In the genomic region with DNA sequence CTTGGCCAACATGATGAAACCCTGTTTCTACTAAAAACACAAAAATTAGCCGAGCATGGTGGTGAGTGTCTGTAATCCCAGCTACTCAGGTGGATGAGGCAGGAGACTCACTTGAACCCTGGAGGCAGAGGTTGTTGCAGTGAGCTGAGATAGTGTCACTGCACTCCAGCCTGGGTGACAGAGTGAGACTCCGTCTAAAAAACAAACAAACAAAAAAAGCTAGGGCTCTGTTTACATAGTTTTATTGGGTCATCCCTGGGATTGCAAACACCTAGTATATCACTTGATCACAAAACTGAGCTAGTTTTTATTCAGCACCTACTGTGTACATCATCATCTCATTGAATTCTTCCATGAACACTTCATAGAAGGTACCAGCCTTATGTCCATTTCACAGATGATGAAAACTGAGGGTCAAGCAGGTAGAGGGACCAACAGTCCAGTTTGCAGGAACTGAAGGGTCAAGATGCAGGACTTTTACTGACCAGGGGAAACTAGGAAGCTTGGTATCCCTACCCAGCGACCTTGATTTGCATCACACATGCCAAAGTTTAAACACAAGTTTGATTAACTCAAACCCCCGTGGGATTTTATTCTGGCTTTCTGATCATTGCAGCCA, we compare ENCODE assay signal across 13 cellular contexts. TPM values are rescaled to one million over a fixed set of nuclear protein-coding genes. Genes with fewer than 3 reads are reported as not detected.
DNase-seq lines count a peak whose midpoint lies in the region; ATAC-seq, FAIRE-seq and TF ChIP-seq lines count a peak whose summit lies in the region.
"Had no signal": no experiment of that assay in that cellular context is flagged by ENCODE, and none has a peak within 500 bp of the region (broad histone marks: within the 10 kb centered on the region; RNA-seq: fewer than 3 reads in every experiment).

No MANE protein-coding gene starts in this region.

- H3K27ac ChIP-seq in ACC112 (ENCODE audit: low read depth, low read length): no peak overlapping the region
- no peak overlapping the region for H3K27ac ChIP-seq in MM.1S (ENCODE audit: low read length)
- H3K27ac ChIP-seq in H1 (ENCODE audit: low read depth, low read length): no peak overlapping the region
- no peak overlapping the region for H3K27ac ChIP-seq in neuronal stem cell (replicated peaks; ENCODE audit: low read length)

- H3K36me3 ChIP-seq in ACC112 (ENCODE audit: insufficient read depth, low read length) (no peaks in the 10 kb centered on the region), MM.1S (replicated peaks; ENCODE audit: insufficient read depth, low read length) (no peaks in the 10 kb centered on the region), H1 (ENCODE audit: control insufficient read depth in 2 of 4, insufficient read depth in 4 of 4, low read length in 3 of 4) (no peaks in the 10 kb centered on the region), neuronal stem cell (replicated peaks in 1 of 2; ENCODE audit: control insufficient read depth in 2 of 2, insufficient read depth in 2 of 2, low read length in 2 of 2) (no peaks in the 10 kb centered on the region)
- H3K36me3 ChIP-seq: heart right ventricle, right atrium auricular region had no signal

- WGBS in H1 (ENCODE audit: extremely low coverage in 1 of 2, insufficient coverage in 1 of 2, insufficient read length in 1 of 2, insufficient replicate concordance in 2 of 2, low coverage in 1 of 2, low lambda C conversion rate in 2 of 2, missing lambda C conversion rate in 1 of 2), 2 experiments: 80% methylated on average over 4 of the region's 4 CpGs; no CpG with 5 or more reads in 1 of the 2 experiments
- WGBS in neuronal stem cell (ENCODE audit: extremely low coverage in 2 of 2, insufficient read length in 2 of 2, insufficient replicate concordance in 1 of 2), 2 donors: no CpG with 5 or more reads among the region's 4 CpGs

- H2AK5ac ChIP-seq in H1 (ENCODE audit: low read depth, low read length) (no peak overlapping the region), neuronal stem cell (ENCODE audit: low read depth, low read length) (no peak overlapping the region)

- H3K9me3 Mint-ChIP-seq in activated CD8-positive, alpha-beta memory T cell treated with anti-CD3 and anti-CD28 coated beads, Interleukin-2, amount 10 ng/mL, durations not matched to agents 7 days and 5 days (ENCODE audit: low read depth): no peaks in the 10 kb centered on the region
- H3K9me3 Mint-ChIP-seq: central memory CD8-positive, alpha-beta T cell; naive thymus-derived CD8-positive, alpha-beta T cell; stimulated activated effector memory CD8-positive, alpha-beta T cell treated with anti-CD3 and anti-CD28 coated beads, Interleukin-12 subunit alpha, Interleukin-12 subunit beta, amount 100 ng/mL, for 72 hours had no signal

- H3K4me3 Mint-ChIP-seq in activated CD8-positive, alpha-beta memory T cell treated with anti-CD3 and anti-CD28 coated beads, Interleukin-2, amount 10 ng/mL, durations not matched to agents 7 days and 5 days: no peak overlapping the region
- H3K4me3 Mint-ChIP-seq: central memory CD8-positive, alpha-beta T cell had no signal

- POLR2A ChIA-PET in H1 (lab: Charles Lee; ENCODE audit: partially characterized antibody): interaction anchor here (0.9 to 1.4 kb wide), 3 partner anchors 9 to 122 kb away, joined by 3 to 6 read pairs (median 4); a partner anchor contains a TSS

- no peaks in the 10 kb centered on the region for H3K27me3 Mint-ChIP-seq in activated CD8-positive, alpha-beta memory T cell treated with anti-CD3 and anti-CD28 coated beads, Interleukin-2, amount 10 ng/mL, durations not matched to agents 7 days and 5 days
- H3K27me3 Mint-ChIP-seq: central memory CD8-positive, alpha-beta T cell; naive thymus-derived CD8-positive, alpha-beta T cell had no signal

- no peak for TF ChIP-seq POLR2A in H1 (IDR thresholded peaks at IDR 0.05; ENCODE audit: control extremely low read depth in 1 of 2, low read depth in 2 of 2, low read length in 2 of 2)

- H4K8ac ChIP-seq in H1 (ENCODE audit: extremely low read depth, insufficient read depth, low read length) (no peak overlapping the region), neuronal stem cell (ENCODE audit: low read depth, low read length) (no peak overlapping the region)

- no peak overlapping the region for H3K18ac ChIP-seq in H1 (ENCODE audit: extremely low read depth, low read length)
- H3K18ac ChIP-seq in neuronal stem cell (ENCODE audit: low read length): no peak overlapping the region

- no peak overlapping the region for H2BK120ac ChIP-seq in H1 (replicated peaks; ENCODE audit: low read depth, low read length)
- no peak overlapping the region for H2BK120ac ChIP-seq in neuronal stem cell (ENCODE audit: low read depth, low read length)

- no peaks in the 10 kb centered on the region for H3K36me3 Mint-ChIP-seq in activated CD8-positive, alpha-beta memory T cell treated with anti-CD3 and anti-CD28 coated beads, Interleukin-2, amount 10 ng/mL, durations not matched to agents 7 days and 5 days
- H3K36me3 Mint-ChIP-seq: naive thymus-derived CD8-positive, alpha-beta T cell; stimulated activated effector memory CD8-positive, alpha-beta T cell treated with anti-CD3 and anti-CD28 coated beads, Interleukin-12 subunit alpha, Interleukin-12 subunit beta, amount 100 ng/mL, for 72 hours had no signal

- peaks cover 19% of the 10 kb centered on the region for H3K4me1 Mint-ChIP-seq in activated CD8-positive, alpha-beta memory T cell treated with anti-CD3 and anti-CD28 coated beads, Interleukin-2, amount 10 ng/mL, durations not matched to agents 7 days and 5 days
- H3K4me1 Mint-ChIP-seq: central memory CD8-positive, alpha-beta T cell; stimulated activated effector memory CD8-positive, alpha-beta T cell treated with anti-CD3 and anti-CD28 coated beads, Interleukin-12 subunit alpha, Interleukin-12 subunit beta, amount 100 ng/mL, for 72 hours had no signal

- no peak for TF ChIP-seq RAD21 in H1 (IDR thresholded peaks at IDR 0.05 in 1 of 2, conservative IDR thresholded peaks at IDR 0.05 in 1 of 2; ENCODE audit: low read depth in 2 of 2, low read length in 2 of 2)

- no peak overlapping the region for H2BK20ac ChIP-seq in H1 (ENCODE audit: low read length)

- CTCF ChIA-PET in H1 (lab: Charles Lee; ENCODE audit: partially characterized antibody): interaction anchor here (0.6 to 5.6 kb wide), 43 partner anchors 9 to 267 kb away, joined by 3 to 67 read pairs (median 4); a partner anchor contains a TSS
- CTCF ChIA-PET in activated CD8-positive, alpha-beta memory T cell treated with anti-CD3 and anti-CD28 coated beads, Interleukin-2, amount 10 ng/mL, durations not matched to agents 7 days and 5 days (lab: Charles Lee): interaction anchor here (0.6 to 7.5 kb wide), 38 partner anchors 9 to 800 kb away, joined by 3 to 98 read pairs (median 4); a partner anchor contains a TSS

- H4K5ac ChIP-seq in H1 (ENCODE audit: insufficient read length, low read depth, low read length): no peak overlapping the region

- H2BK12ac ChIP-seq in H1 (ENCODE audit: low read depth, low read length) (no peak overlapping the region), neuronal stem cell (ENCODE audit: low read length) (no peak overlapping the region)

- no peak for TF ChIP-seq EP300 in H1 (IDR thresholded peaks at IDR 0.05; ENCODE audit: borderline replicate concordance in 1 of 2, low read depth in 2 of 2, low read length in 2 of 2)

- no peak overlapping the region for H4K91ac ChIP-seq in H1 (replicated peaks; ENCODE audit: insufficient read length, low read length)
- H4K91ac ChIP-seq in neuronal stem cell (ENCODE audit: low read depth, low read length, poor library complexity): no peak overlapping the region

- H3F3A ChIP-seq in MM.1S (ENCODE audit: insufficient read depth, low read length): peaks cover 31% of the 10 kb centered on the region

- no peaks in the 10 kb centered on the region for H3K9me2 ChIP-seq in MM.1S (replicated peaks; ENCODE audit: insufficient read depth, low read length)

- H3K4me2 ChIP-seq in MM.1S (ENCODE audit: low read depth, low read length): peak overlapping the region; percentile 35; the same call in 1 of the 2 replicates
- H3K4me2 ChIP-seq in H1 (ENCODE audit: insufficient read depth in 1 of 2, low read depth in 2 of 2, low read length in 2 of 2): peak overlapping the region in 1 of 2 experiments; percentile 35; a peak in 1 of 4 replicates
- no peak overlapping the region for H3K4me2 ChIP-seq in neuronal stem cell (ENCODE audit: insufficient read depth, low read length, poor library complexity, severe bottlenecking)

- H2AFZ ChIP-seq in ACC112 (ENCODE audit: low read length, unreplicated experiment): peak overlapping the region; percentile 2
- H2AFZ ChIP-seq in MM.1S (ENCODE audit: low read length): peak overlapping the region; percentile 85
- H2AFZ ChIP-seq in H1 (ENCODE audit: low read length): peak overlapping the region; percentile 85
- peak overlapping the region; percentile 50 for H2AFZ ChIP-seq in neuronal stem cell (ENCODE audit: low read length)

- H3K27me3 ChIP-seq in ACC112 (ENCODE audit: insufficient read depth, low read length) (no peaks in the 10 kb centered on the region), MM.1S (replicated peaks; ENCODE audit: insufficient read depth, low read length) (no peaks in the 10 kb centered on the region), H1 (replicated peaks in 1 of 4; ENCODE audit: control insufficient read depth in 3 of 4, extremely low read depth in 1 of 4, insufficient read depth in 3 of 4, low read length in 3 of 4) (no peaks in the 10 kb centered on the region), neuronal stem cell (ENCODE audit: control insufficient read depth in 3 of 3, insufficient read depth in 3 of 3, low read depth in 1 of 3, low read length in 3 of 3) (peaks cover 0 to 4% (median 0%) of the 10 kb centered on the region in 3 experiments)
- H3K27me3 ChIP-seq: heart right ventricle, right atrium auricular region had no signal

- H2BK5ac ChIP-seq in H1 (ENCODE audit: low read depth, low read length): no peak overlapping the region
- H2BK5ac ChIP-seq in neuronal stem cell (ENCODE audit: low read length): no peak overlapping the region

- no peak for TF ChIP-seq CTCF in MM.1S (IDR thresholded peaks at IDR 0.05; ENCODE audit: low read length)
- TF ChIP-seq CTCF in H1 (IDR thresholded peaks at IDR 0.05; ENCODE audit: control extremely low read depth in 1 of 3, insufficient read depth in 1 of 3, low read depth in 1 of 3, low read length in 3 of 3): no peak

- DNase-seq in MM.1S (no peak), H1 (ENCODE audit: low read depth in 1 of 2, low spot score in 2 of 2) (no peak), neuronal stem cell (ENCODE audit: low spot score) (no peak), NCI-H1694 treated with DMSO at 0.1 percent for 48 hours (lab: John Stamatoyannopoulos, UW) (no peak)
- no peak for DNase-seq in activated CD8-positive, alpha-beta memory T cell treated with anti-CD3 and anti-CD28 coated beads, Interleukin-2, amount 10 ng/mL, durations not matched to agents 7 days and 5 days

- H4K20me1 ChIP-seq in MM.1S (ENCODE audit: insufficient read depth, low read length) (no peaks in the 10 kb centered on the region), H1 (replicated peaks in 1 of 2; ENCODE audit: control insufficient read depth in 1 of 2, insufficient read depth in 2 of 2, low read length in 2 of 2) (no peaks in the 10 kb centered on the region)

- H3K23ac ChIP-seq in H1 (ENCODE audit: insufficient read length): no peak overlapping the region
- H3K23ac ChIP-seq in neuronal stem cell (ENCODE audit: low read depth, low read length, poor library complexity): no peak overlapping the region

- no peaks in the 10 kb centered on the region for H3K4me1 ChIP-seq in ACC112 (ENCODE audit: control insufficient read depth, insufficient read depth, low read length, unreplicated experiment)
- H3K4me1 ChIP-seq in MM.1S (ENCODE audit: low read length): peaks cover 18% of the 10 kb centered on the region
- H3K4me1 ChIP-seq in H1 (replicated peaks in 1 of 4; ENCODE audit: control insufficient read depth in 3 of 4, insufficient read depth in 4 of 4, low read length in 3 of 4): peaks cover 0 to 3% (median 0%) of the 10 kb centered on the region in 4 experiments; a peak in 2 of 7 replicates
- H3K4me1 ChIP-seq in neuronal stem cell (ENCODE audit: control insufficient read depth in 2 of 2, insufficient read depth in 1 of 2, low read depth in 1 of 2, low read length in 2 of 2): peaks cover 0 to 3% of the 10 kb centered on the region in 2 donors
- H3K4me1 ChIP-seq: right atrium auricular region had no signal

- H3K79me1 ChIP-seq in H1 (ENCODE audit: low read depth, low read length) (no peaks in the 10 kb centered on the region), neuronal stem cell (ENCODE audit: low read depth, low read length) (no peaks in the 10 kb centered on the region)

- H3K4me3 ChIP-seq in ACC112 (ENCODE audit: low read depth, low read length) (no peak overlapping the region), MM.1S (ENCODE audit: low read length) (no peak overlapping the region), H1 (ENCODE audit: extremely low read depth in 1 of 4, insufficient read depth in 2 of 4, low read depth in 3 of 4, low read length in 4 of 4) (no peak overlapping the region), neuronal stem cell (ENCODE audit: low read length in 2 of 2) (no peak overlapping the region)

- H3K4ac ChIP-seq in H1 (replicated peaks; ENCODE audit: insufficient read length, low read depth, low read length) (no peak overlapping the region), neuronal stem cell (ENCODE audit: low read length) (no peak overlapping the region)

- H3K14ac ChIP-seq in H1 (ENCODE audit: insufficient read length): no peak overlapping the region
- H3K14ac ChIP-seq in neuronal stem cell (ENCODE audit: low read length): no peak overlapping the region

- H3K23me2 ChIP-seq in H1 (ENCODE audit: low read depth, low read length): no peaks in the 10 kb centered on the region

- peak; percentile 39 for FAIRE-seq in H1 (lab: Jason Lieb, UNC)

- no peak overlapping the region for H3K27ac Mint-ChIP-seq in activated CD8-positive, alpha-beta memory T cell treated with anti-CD3 and anti-CD28 coated beads, Interleukin-2, amount 10 ng/mL, durations not matched to agents 7 days and 5 days

- H3K79me2 ChIP-seq in ACC112 (ENCODE audit: control insufficient read depth, insufficient read depth, low read length, unreplicated experiment) (no peaks in the 10 kb centered on the region), MM.1S (ENCODE audit: low read length) (no peaks in the 10 kb centered on the region), H1 (ENCODE audit: control insufficient read depth in 1 of 2, insufficient read depth in 2 of 2, low read length in 2 of 2) (no peaks in the 10 kb centered on the region)

- no peaks in the 10 kb centered on the region for H3K9me3 ChIP-seq in MM.1S (replicated peaks; ENCODE audit: insufficient read depth, low read length)
- H3K9me3 ChIP-seq in H1 (ENCODE audit: insufficient read depth in 2 of 2, low read depth in 1 of 2, low read length in 1 of 2): no peaks in the 10 kb centered on the region
- H3K9me3 ChIP-seq in neuronal stem cell (replicated peaks in 1 of 2; ENCODE audit: control insufficient read depth in 2 of 2, insufficient read depth in 1 of 2, low read depth in 1 of 2, low read length in 2 of 2): no peaks in the 10 kb centered on the region
- H3K9me3 ChIP-seq: heart right ventricle, right atrium auricular region had no signal

- H3K9ac ChIP-seq in MM.1S (ENCODE audit: low read length) (no peak overlapping the region), H1 (replicated peaks in 1 of 4; ENCODE audit: extremely low read depth in 1 of 4, low read depth in 3 of 4, low read length in 3 of 4) (no peak overlapping the region), neuronal stem cell (ENCODE audit: low read depth, low read length, poor library complexity) (no peak overlapping the region)

- ATAC-seq in HG02798 (IDR thresholded peaks at IDR 0.05; ENCODE audit: poor library complexity, unreplicated experiment) (no peak), HG02571 (IDR thresholded peaks at IDR 0.05; ENCODE audit: unreplicated experiment) (no peak)
- no peak for ATAC-seq in activated CD8-positive, alpha-beta memory T cell treated with anti-CD3 and anti-CD28 coated beads, Interleukin-2, amount 10 ng/mL, durations not matched to agents 7 days and 5 days

- H2BK15ac ChIP-seq in H1 (ENCODE audit: low read length): peak overlapping the region; percentile 66; the same call in 1 of the 2 replicates
- H2BK15ac ChIP-seq in neuronal stem cell (ENCODE audit: low read length): no peak overlapping the region

- no peak overlapping the region for H3K56ac ChIP-seq in H1 (replicated peaks; ENCODE audit: insufficient read length, low read depth, low read length)

RNA-seq across cellular contexts. Expression of a gene that starts 9.2 kb away (rescaled TPM):
- 37.9 and 43.1 TPM in 2 replicates for total RNA-seq in H1 (2021; fragmentation: NEBNext Ultra II Directional; extraction: Animal tissue kit (Norgen Biotek cat#: 25700))
- 5.4 and 12.8 TPM in 2 replicates for polyA plus RNA-seq in H1 (2011; rRNA removed)
- 5.5 TPM for polyA plus RNA-seq in H1 (2011; cell fraction: cytosol; rRNA removed)
- polyA plus RNA-seq in H1 (2011; cell fraction: nucleus; rRNA removed): 16.9 TPM
- 22.7 to 30.5 TPM (median 26.3 TPM) in 4 replicates for polyA plus RNA-seq in H1 (2012, experiment 1 of 2)
- 26.8 TPM for polyA plus RNA-seq in H1 (2012, experiment 2 of 2)
- 14.4 TPM for polyA plus RNA-seq in H1 (2013, experiment 1 of 2)
- polyA plus RNA-seq in H1 (2013, experiment 2 of 2): 14.6 TPM
- polyA minus RNA-seq in H1 (2011; rRNA and poly(A)+ RNA removed): 15.0 and 32.6 TPM in 2 replicates
- polyA minus RNA-seq in H1 (2011; cell fraction: cytosol; rRNA and poly(A)+ RNA removed): 37.5 TPM
- polyA minus RNA-seq in H1 (2011; cell fraction: nucleus; rRNA and poly(A)+ RNA removed): 41.3 TPM
- polyA plus RNA-seq in neuronal stem cell (2013, experiment 1 of 2): 19.7 TPM
- polyA plus RNA-seq in neuronal stem cell (2013, experiment 2 of 2): 18.6 TPM
- 10 to 100 TPM; 59.4 to 74.0 TPM for total RNA-seq in activated CD8-positive, alpha-beta memory T cell treated with anti-CD3 and anti-CD28 coated beads, Interleukin-2, amount 10 ng/mL, durations not matched to agents 7 days and 5 days

RNA-seq across cellular contexts. Expression of a gene that starts 33.6 kb away (rescaled TPM):
- 0.91 and 1.3 TPM in 2 replicates for total RNA-seq in H1 (2021; fragmentation: NEBNext Ultra II Directional; extraction: Animal tissue kit (Norgen Biotek cat#: 25700))
- 4.6 and 7.6 TPM in 2 replicates for polyA plus RNA-seq in H1 (2011; rRNA removed)
- 3.5 TPM for polyA plus RNA-seq in H1 (2011; cell fraction: cytosol; rRNA removed)
- polyA plus RNA-seq in H1 (2011; cell fraction: nucleus; rRNA removed): 3.8 TPM
- polyA plus RNA-seq in H1 (2012, experiment 1 of 2): 1.8 to 3.7 TPM (median 2.5 TPM) in 4 replicates
- 2.9 TPM for polyA plus RNA-seq in H1 (2012, experiment 2 of 2)
- polyA plus RNA-seq in H1 (2013, experiment 1 of 2): 1.4 TPM
- polyA plus RNA-seq in H1 (2013, experiment 2 of 2): 1.6 TPM
- 11.0 and 14.1 TPM in 2 replicates for polyA minus RNA-seq in H1 (2011; rRNA and poly(A)+ RNA removed)
- polyA minus RNA-seq in H1 (2011; cell fraction: cytosol; rRNA and poly(A)+ RNA removed): 2.1 TPM
- polyA minus RNA-seq in H1 (2011; cell fraction: nucleus; rRNA and poly(A)+ RNA removed): 2.4 TPM
- polyA plus RNA-seq in neuronal stem cell (2013, experiment 1 of 2): 0.18 TPM
- polyA plus RNA-seq in neuronal stem cell (2013, experiment 2 of 2): 0.18 TPM
- total RNA-seq in activated CD8-positive, alpha-beta memory T cell treated with anti-CD3 and anti-CD28 coated beads, Interleukin-2, amount 10 ng/mL, durations not matched to agents 7 days and 5 days: not detected
- total RNA-seq: naive thymus-derived CD8-positive, alpha-beta T cell had no signal

Comparison
In these comparisons a context has a peak if more than half of its experiments do, and no peak if none do; other contexts are left out.
1. H2AFZ ChIP-seq: peak in every context shown above with its lines; median percentile 85 in MM.1S; 85 in H1; 50 in neuronal stem cell; 2 in ACC112.